Comparison of ENCODE assay signal across 22 cellular contexts in the genomic region with DNA sequence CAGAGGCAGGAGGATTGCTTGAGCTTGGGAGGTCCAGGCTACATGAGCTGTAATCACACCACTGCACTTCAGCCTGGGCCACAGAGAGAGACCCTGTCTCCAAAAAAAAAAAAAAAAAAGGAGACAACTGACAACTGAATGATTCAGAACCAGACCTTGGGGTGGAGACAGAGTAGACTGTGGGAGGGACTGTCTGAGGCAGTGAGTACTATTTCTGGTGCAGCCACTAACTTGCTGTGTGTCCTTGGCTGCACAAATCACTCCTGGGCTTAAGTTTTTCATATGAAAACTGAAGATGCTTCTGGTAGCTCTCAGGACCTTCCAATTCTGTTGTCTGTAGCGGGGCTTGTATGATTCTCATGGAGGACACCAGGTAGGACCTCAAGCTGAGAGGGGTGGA. TPM values are rescaled to one million over a fixed set of nuclear protein-coding genes. Genes with fewer than 3 reads are reported as not detected.
"Had no signal": no experiment of that assay in that cellular context is flagged by ENCODE, and none has a peak within 500 bp of the region (broad histone marks: within the 10 kb centered on the region; RNA-seq: fewer than 3 reads in every experiment).

No MANE protein-coding gene starts in this region.

- H3K27me3 Mint-ChIP-seq: activated B cell treated with CpG ODN at 0.5 μM for 24 hours; activated CD8-positive, alpha-beta T cell treated with anti-CD3 and anti-CD28 coated beads for 36 hours; activated naive CD4-positive, alpha-beta T cell treated with anti-CD3 and anti-CD28 coated beads, Interleukin-2, amount 10 ng/mL, durations not matched to agents 7 days and 5 days; effector memory CD8-positive, alpha-beta T cell had no signal

- ATAC-seq: activated CD8-positive, alpha-beta T cell treated with anti-CD3 and anti-CD28 coated beads for 36 hours; effector memory CD8-positive, alpha-beta T cell had no signal

- H3K27ac ChIP-seq: left ventricle myocardium inferior, upper lobe of left lung had no signal

- H3K4me3 Mint-ChIP-seq: activated B cell treated with CpG ODN at 0.5 μM for 24 hours; activated CD8-positive, alpha-beta T cell treated with anti-CD3 and anti-CD28 coated beads for 36 hours; activated naive CD4-positive, alpha-beta T cell treated with anti-CD3 and anti-CD28 coated beads, Interleukin-2, amount 10 ng/mL, durations not matched to agents 7 days and 5 days; activated T-cell treated with anti-CD3 and anti-CD28 coated beads, Interleukin-2, amount 50 U/mL, for 4 hours; effector memory CD8-positive, alpha-beta T cell; nephron progenitor cell had no signal

- H3K4me1 Mint-ChIP-seq: activated B cell treated with CpG ODN at 0.5 μM for 24 hours; activated naive CD4-positive, alpha-beta T cell treated with anti-CD3 and anti-CD28 coated beads, Interleukin-2, amount 10 ng/mL, durations not matched to agents 7 days and 5 days had no signal

- DNase-seq: activated B cell treated with CpG ODN at 0.5 μM for 24 hours; activated CD4-positive, alpha-beta T cell treated with anti-CD3 and anti-CD28 coated beads for 48 hours; activated CD8-positive, alpha-beta T cell treated with anti-CD3 and anti-CD28 coated beads for 36 hours; activated naive CD4-positive, alpha-beta T cell treated with anti-CD3 and anti-CD28 coated beads, Interleukin-2, amount 10 ng/mL, durations not matched to agents 7 days and 5 days; activated T-cell treated with anti-CD3 and anti-CD28 coated beads, Interleukin-2, amount 50 U/mL, for 4 hours; dermis blood vessel endothelial cell; effector memory CD8-positive, alpha-beta T cell; foreskin melanocyte; glutamatergic neuron; hypothalamus; left ventricle myocardium inferior; nephron progenitor cell; occipital lobe; stimulated activated CD4-positive, alpha-beta T cell treated with anti-CD3 and anti-CD28 coated beads, Interleukin-12 subunit alpha, Interleukin-12 subunit beta, amount 100 ng/mL, for 4 hours; stimulated activated CD4-positive, alpha-beta T cell treated with anti-CD3 and anti-CD28 coated beads, Interleukin-1b, Interleukin-23, amount 100 ng/mL, for 48 hours; T-helper 1 cell; T-helper 9 cell; testis had no signal

- H3K4me1 ChIP-seq: testis, upper lobe of left lung had no signal

- H3K27me3 ChIP-seq: testis, upper lobe of left lung had no signal

- H3K9me3 Mint-ChIP-seq: activated B cell treated with CpG ODN at 0.5 μM for 24 hours; activated CD8-positive, alpha-beta T cell treated with anti-CD3 and anti-CD28 coated beads for 36 hours; activated naive CD4-positive, alpha-beta T cell treated with anti-CD3 and anti-CD28 coated beads, Interleukin-2, amount 10 ng/mL, durations not matched to agents 7 days and 5 days; activated T-cell treated with anti-CD3 and anti-CD28 coated beads, Interleukin-2, amount 50 U/mL, for 4 hours; effector memory CD8-positive, alpha-beta T cell; nephron progenitor cell had no signal

- H3K9me3 ChIP-seq: left ventricle myocardium inferior, testis, upper lobe of left lung had no signal

- H3K4me3 ChIP-seq: left ventricle myocardium inferior, upper lobe of left lung had no signal

- H3K27ac Mint-ChIP-seq: activated B cell treated with CpG ODN at 0.5 μM for 24 hours; activated naive CD4-positive, alpha-beta T cell treated with anti-CD3 and anti-CD28 coated beads, Interleukin-2, amount 10 ng/mL, durations not matched to agents 7 days and 5 days; effector memory CD8-positive, alpha-beta T cell had no signal

RNA-seq across cellular contexts. Expression of gene ASB16, which starts 5.8 kb away (rescaled TPM):
- total RNA-seq: activated B cell treated with CpG ODN at 0.5 μM for 24 hours, cerebellum, kidney epithelial cell, occipital lobe had no signal
- polyA plus RNA-seq: fibroblast of lung had no signal
